In the genomic region with DNA sequence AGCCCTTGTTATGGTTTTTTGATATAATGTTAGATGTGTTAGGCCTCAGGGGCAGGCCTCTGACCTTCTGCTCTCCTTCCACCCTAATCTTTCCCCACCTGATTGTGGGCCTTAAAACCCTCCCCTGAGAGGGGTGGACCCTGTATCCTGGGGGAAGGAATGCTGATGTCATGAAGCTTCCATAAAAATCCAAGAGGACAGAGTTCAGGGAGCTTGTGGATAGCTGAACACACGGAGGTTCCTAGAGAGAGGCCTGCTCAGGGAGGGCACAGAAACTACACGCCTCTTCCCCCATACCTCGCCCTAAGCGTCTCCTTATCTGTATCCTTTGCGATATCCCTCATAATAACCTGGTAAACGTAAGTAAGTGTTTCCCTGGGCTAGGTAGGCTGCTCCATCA, we compare ENCODE assay signal across 19 cellular contexts. TPM values are rescaled to one million over a fixed set of nuclear protein-coding genes. Genes with fewer than 3 reads are reported as not detected.
DNase-seq lines count a peak whose midpoint lies in the region; ATAC-seq and TF ChIP-seq lines count a peak whose summit lies in the region.
"Had no signal": no experiment of that assay in that cellular context is flagged by ENCODE, and none has a peak within 500 bp of the region (broad histone marks: within the 10 kb centered on the region; RNA-seq: fewer than 3 reads in every experiment).

No MANE protein-coding gene starts in this region.

- H3K27me3 ChIP-seq in skeletal muscle tissue (ENCODE audit: control insufficient read depth in 3 of 3, insufficient read depth in 3 of 3, low read length in 3 of 3): no peaks in the 10 kb centered on the region

- H3K27ac ChIP-seq in RWPE1 (peak overlapping the region; percentile 31; the same call in 1 of the 2 replicates), skeletal muscle tissue (ENCODE audit: low read depth, low read length) (peak overlapping the region; percentile 34), OCI-LY7 (ENCODE audit: low read depth, low read length, poor library complexity, severe bottlenecking) (no peak overlapping the region)

- no peaks in the 10 kb centered on the region for H3K9me2 ChIP-seq in OCI-LY7 (ENCODE audit: insufficient read depth, low read length)

- POLR2A ChIA-PET in RWPE1 (lab: Yijun Ruan, JAX; ENCODE audit: low non-redundant PET) (no interaction called here), OCI-LY7 (lab: Charles Lee) (interaction anchor here (0.6 kb wide), 1 partner anchor 1453 kb away, joined by 3 read pairs; no protein-coding TSS in a partner anchor)

- no TSS peak for BruUV-seq in OCI-LY7 (replicated peaks; lab: Mats Ljungman, UMichigan)

- H3K36me3 ChIP-seq in skeletal muscle tissue (ENCODE audit: control insufficient read depth in 3 of 3, insufficient read depth in 3 of 3, low read length in 3 of 3) (peaks cover 41 to 48% (median 46%) of the 10 kb centered on the region in 3 donors), OCI-LY7 (ENCODE audit: insufficient read depth, low read length) (peaks cover 69% of the 10 kb centered on the region)

- peak overlapping the region; percentile 94 to 99 (median 97) for H3K27ac Mint-ChIP-seq in CD14-positive monocyte
- peak overlapping the region in 1 of 2 donors; percentile 65 for H3K27ac Mint-ChIP-seq in effector memory CD8-positive, alpha-beta T cell
- H3K27ac Mint-ChIP-seq: activated T-helper 2 cell treated with anti-CD3 and anti-CD28 coated beads, Interferon-gamma antibody, Interleukin-2, Interleukin-4, amounts not matched to agents 10 μg/mL and 5 μg/mL and 100 μg/mL, durations not matched to agents 14 hours and 24 hours and 36 hours had no signal

- intact Hi-C loops in CD14-positive monocyte (cut with micrococcal nuclease) (loop anchor here (5.0 to 10.0 kb wide), 3 partner anchors 33 to 180 kb away; a partner anchor contains a TSS), left colon (cut with DNase I, micrococcal nuclease) (no loop called here), OCI-LY7 (cut with micrococcal nuclease; ENCODE audit: unreplicated experiment) (loop anchor here (10.0 kb wide), 1 partner anchor 250 kb away; a partner anchor contains a TSS)

- TF ChIP-seq CTCF in CD14-positive monocyte (IDR thresholded peaks at IDR 0.05) (no peak), RWPE1 (conservative IDR thresholded peaks at IDR 0.05; ENCODE audit: low read depth) (no peak), OCI-LY7 (conservative IDR thresholded peaks at IDR 0.05; ENCODE audit: low read length) (no peak)

- H3K4me1 Mint-ChIP-seq in CD14-positive monocyte: peaks cover 56% of the 10 kb centered on the region
- peaks cover 45% of the 10 kb centered on the region in 2 donors for H3K4me1 Mint-ChIP-seq in effector memory CD8-positive, alpha-beta T cell (ENCODE audit: low read depth in 2 of 2)

- CTCF ChIA-PET in RWPE1 (lab: Yijun Ruan, JAX) (interaction anchor here (0.6 to 0.9 kb wide), 2 partner anchors 18 to 103 kb away, joined by 3 to 6 read pairs; no protein-coding TSS in a partner anchor), OCI-LY7 (lab: Charles Lee; ENCODE audit: unreplicated experiment) (no interaction called here)

- peaks cover 0 to 2% (median 0%) of the 10 kb centered on the region in 3 donors for H3K27me3 Mint-ChIP-seq in CD14-positive monocyte (ENCODE audit: low read depth in 3 of 3)
- H3K27me3 Mint-ChIP-seq in effector memory CD8-positive, alpha-beta T cell: no peaks in the 10 kb centered on the region
- H3K27me3 Mint-ChIP-seq: CD4-positive, CD25-positive, alpha-beta regulatory T cell had no signal

- DNase-seq in CD14-positive monocyte (ENCODE audit: low spot score): no peak
- no peak for DNase-seq in RWPE1 (ENCODE audit: low spot score)
- no peak for DNase-seq in left colon
- DNase-seq in effector memory CD8-positive, alpha-beta T cell: no peak
- DNase-seq in OCI-LY7 (ENCODE audit: low spot score): no peak
- DNase-seq in NCI-H748 (lab: John Stamatoyannopoulos, UW; ENCODE audit: unreplicated experiment): no peak
- DNase-seq: CD4-positive, CD25-positive, alpha-beta regulatory T cell; DMS153; endodermal cell; H9; MM.1S; NCI-H1436; NCI-H2107; NCI-H524 treated with DMSO at 0.1 percent for 48 hours; retina had no signal

- no peak overlapping the region for H3K4me3 Mint-ChIP-seq in CD14-positive monocyte
- no peak overlapping the region for H3K4me3 Mint-ChIP-seq in effector memory CD8-positive, alpha-beta T cell
- H3K4me3 Mint-ChIP-seq: endodermal cell, H9 had no signal

- H3K9ac ChIP-seq in skeletal muscle tissue (ENCODE audit: low read depth in 1 of 3, low read length in 3 of 3): peak overlapping the region in 1 of 3 donors; percentile 61

- H3K4me3 ChIP-seq in skeletal muscle tissue (ENCODE audit: low read length in 3 of 3) (no peak overlapping the region), OCI-LY7 (ENCODE audit: low read depth, low read length, poor library complexity, severe bottlenecking) (no peak overlapping the region)

- H3K9me3 ChIP-seq in skeletal muscle tissue (ENCODE audit: control insufficient read depth in 3 of 3, low read length in 3 of 3): no peaks in the 10 kb centered on the region
- H3K9me3 ChIP-seq in OCI-LY7 (ENCODE audit: low read length): no peaks in the 10 kb centered on the region

- ATAC-seq in left colon: peak; percentile 15
- no peak for ATAC-seq in effector memory CD8-positive, alpha-beta T cell (replicated peaks)
- ATAC-seq: left lobe of liver, SK-N-SH treated with all-trans-retinoic acid at 6 μM for 48 hours had no signal

- peaks cover 0 to 2% (median 0%) of the 10 kb centered on the region in 7 donors for H3K9me3 Mint-ChIP-seq in CD14-positive monocyte
- no peaks in the 10 kb centered on the region for H3K9me3 Mint-ChIP-seq in effector memory CD8-positive, alpha-beta T cell
- H3K9me3 Mint-ChIP-seq: activated T-helper 2 cell treated with anti-CD3 and anti-CD28 coated beads, Interferon-gamma antibody, Interleukin-2, Interleukin-4, amounts not matched to agents 10 μg/mL and 5 μg/mL and 100 μg/mL, durations not matched to agents 14 hours and 24 hours and 36 hours; CD4-positive, CD25-positive, alpha-beta regulatory T cell; endodermal cell; H9 had no signal

- no peaks in the 10 kb centered on the region for H4K20me1 ChIP-seq in OCI-LY7 (ENCODE audit: insufficient read depth, low read length)

- H3K4me1 ChIP-seq in skeletal muscle tissue (ENCODE audit: control insufficient read depth in 3 of 3, insufficient read depth in 3 of 3, low read length in 3 of 3) (peaks cover 53 to 62% (median 61%) of the 10 kb centered on the region in 3 donors), OCI-LY7 (ENCODE audit: insufficient read depth, low read length, poor library complexity, severe bottlenecking) (peaks cover 20% of the 10 kb centered on the region)

- peaks cover 45 to 66% of the 10 kb centered on the region in 2 donors for H3K36me3 Mint-ChIP-seq in CD14-positive monocyte
- peaks cover 35% of the 10 kb centered on the region for H3K36me3 Mint-ChIP-seq in effector memory CD8-positive, alpha-beta T cell (ENCODE audit: insufficient read depth)

- no peak overlapping the region for H2AFZ ChIP-seq in OCI-LY7 (ENCODE audit: low read length)

- no peak overlapping the region for H3K4me2 ChIP-seq in OCI-LY7 (ENCODE audit: low read length)

- H3K79me2 ChIP-seq in OCI-LY7 (ENCODE audit: insufficient read depth, low read depth, low read length): peaks cover 31% of the 10 kb centered on the region

RNA-seq across cellular contexts. Expression of a gene that starts 4.3 kb away (rescaled TPM):
- 10 to 100 TPM; 26.3 to 30.3 TPM for polyA plus RNA-seq in CD14-positive monocyte
- total RNA-seq in left colon: 10 to 100 TPM; 93.9 to 99.6 TPM
- 37.6 TPM for total RNA-seq in skeletal muscle tissue
- total RNA-seq in OCI-LY7 (2014; rRNA removed; shearing (Covaris generic)): 28.3 and 32.2 TPM in 2 replicates
- total RNA-seq in OCI-LY7 (2022): 52.7 and 55.9 TPM in 2 replicates

RNA-seq across cellular contexts. Expression of a gene that starts 34.7 kb away (rescaled TPM):
- polyA plus RNA-seq in CD14-positive monocyte: 10 to 100 TPM; 45.9 to 56.4 TPM
- total RNA-seq in left colon: 10 to 100 TPM; 16.2 to 22.9 TPM
- 26.1 TPM for total RNA-seq in skeletal muscle tissue
- 75.2 and 102 TPM in 2 replicates for total RNA-seq in OCI-LY7 (2014; rRNA removed; shearing (Covaris generic))
- 48.5 and 57.9 TPM in 2 replicates for total RNA-seq in OCI-LY7 (2022)

RNA-seq across cellular contexts. Expression of a gene that starts 50.0 kb away (rescaled TPM):
- 10 to 100 TPM; 44.5 to 53.1 TPM for polyA plus RNA-seq in CD14-positive monocyte
- 10 to 100 TPM; 36.4 to 49.8 TPM for total RNA-seq in left colon
- 97.6 TPM for total RNA-seq in skeletal muscle tissue
- 9.4 and 11.3 TPM in 2 replicates for total RNA-seq in OCI-LY7 (2014; rRNA removed; shearing (Covaris generic))
- 9.7 and 11.7 TPM in 2 replicates for total RNA-seq in OCI-LY7 (2022)

RNA-seq across cellular contexts. Expression of a gene that starts 58.3 kb away (rescaled TPM):
- 10 to 100 TPM; 31.7 to 74.0 TPM for polyA plus RNA-seq in CD14-positive monocyte
- 100 to 1,000 TPM; 105 to 120 TPM for total RNA-seq in left colon
- 20.9 TPM for total RNA-seq in skeletal muscle tissue
- 42.3 and 48.3 TPM in 2 replicates for total RNA-seq in OCI-LY7 (2014; rRNA removed; shearing (Covaris generic))
- 43.7 and 47.2 TPM in 2 replicates for total RNA-seq in OCI-LY7 (2022)

Comparison
In these comparisons a context has a peak if more than half of its experiments do, and no peak if none do; other contexts are left out.
1. intact Hi-C loops: an anchor here in CD14-positive monocyte (5.0 to 10.0 kb wide) and OCI-LY7 (10.0 kb wide); none called in left colon.